In the genomic region with DNA sequence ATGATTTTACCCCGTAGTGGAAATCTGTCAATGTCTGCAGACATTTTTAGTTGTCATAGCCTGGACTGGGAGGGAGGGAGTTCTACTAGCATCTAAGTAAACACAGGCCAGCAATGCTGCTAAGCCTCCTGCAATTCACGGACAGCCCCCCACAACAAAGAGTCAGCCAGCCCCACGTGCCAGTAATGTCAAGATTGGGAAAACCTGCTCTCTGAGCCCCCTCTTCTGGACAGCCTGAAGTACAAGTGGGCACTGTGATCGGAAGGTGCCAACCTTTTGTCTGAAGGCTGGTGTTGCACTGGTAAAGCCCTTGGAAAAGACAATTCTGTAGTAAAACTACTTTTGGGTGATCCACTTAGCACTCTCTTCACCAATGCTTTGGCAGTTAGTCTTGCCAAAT, we compare ENCODE assay signal across 1 cellular context.
TF ChIP-seq lines count a peak whose summit lies in the region.

No MANE protein-coding gene starts in this region.

TF ChIP-seq in WTC11, 78 proteins besides CTCF, POLR2A, EP300 and RAD21 (continued from another document):
- TF ChIP-seq, protein P1, sequence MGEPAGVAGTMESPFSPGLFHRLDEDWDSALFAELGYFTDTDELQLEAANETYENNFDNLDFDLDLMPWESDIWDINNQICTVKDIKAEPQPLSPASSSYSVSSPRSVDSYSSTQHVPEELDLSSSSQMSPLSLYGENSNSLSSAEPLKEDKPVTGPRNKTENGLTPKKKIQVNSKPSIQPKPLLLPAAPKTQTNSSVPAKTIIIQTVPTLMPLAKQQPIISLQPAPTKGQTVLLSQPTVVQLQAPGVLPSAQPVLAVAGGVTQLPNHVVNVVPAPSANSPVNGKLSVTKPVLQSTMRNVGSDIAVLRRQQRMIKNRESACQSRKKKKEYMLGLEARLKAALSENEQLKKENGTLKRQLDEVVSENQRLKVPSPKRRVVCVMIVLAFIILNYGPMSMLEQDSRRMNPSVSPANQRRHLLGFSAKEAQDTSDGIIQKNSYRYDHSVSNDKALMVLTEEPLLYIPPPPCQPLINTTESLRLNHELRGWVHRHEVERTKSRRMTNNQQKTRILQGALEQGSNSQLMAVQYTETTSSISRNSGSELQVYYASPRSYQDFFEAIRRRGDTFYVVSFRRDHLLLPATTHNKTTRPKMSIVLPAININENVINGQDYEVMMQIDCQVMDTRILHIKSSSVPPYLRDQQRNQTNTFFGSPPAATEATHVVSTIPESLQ (CRISPR knock-in tag; IDR thresholded peaks at IDR 0.05): no peak
